Comparison of ENCODE assay signal across 8 cellular contexts in genomic region chr11:36431429-36432092, GRCh38.
DNase-seq lines count a peak whose midpoint lies in the region; ATAC-seq, FAIRE-seq and TF ChIP-seq lines count a peak whose summit lies in the region.

No MANE protein-coding gene starts in this region.

- DNase-seq in AG08396 (ENCODE audit: low spot score) (peak; percentile 91), hepatic stellate cell (ENCODE audit: low spot score) (peak; percentile 92), NCI-H446 treated with DMSO at 0.1 percent for 48 hours (lab: John Stamatoyannopoulos, UW) (no peak), GDM1 (lab: John Stamatoyannopoulos, UW) (no peak), GM12891 (ENCODE audit: insufficient read length, low spot score) (no peak)
- peak; percentile 52 to 71 for DNase-seq in activated T-cell treated with anti-CD3 and anti-CD28 coated beads, Interleukin-2, amount 50 U/mL, for 48 hours
- DNase-seq in stimulated activated CD8-positive, alpha-beta memory T cell treated with anti-CD3 and anti-CD28 coated beads, Interleukin-7, amount 100 ng/mL, for 48 hours (ENCODE audit: extremely low read depth in 1 of 2, low read depth in 1 of 2): peak; percentile 34 to 48

- no peak for TF ChIP-seq POLR2A in GM12891 (IDR thresholded peaks at IDR 0.05; ENCODE audit: low read depth, low read length)

- no peak for FAIRE-seq in GM12891 (lab: Jason Lieb, UNC)

- peak; percentile 90 for ATAC-seq in HG02870 (IDR thresholded peaks at IDR 0.05; ENCODE audit: unreplicated experiment)

TF ChIP-seq in GM12891, 5 proteins besides CTCF, POLR2A, EP300 and RAD21:
- TF ChIP-seq SPI1 (IDR thresholded peaks at IDR 0.05; ENCODE audit: low read depth, low read length): no peak
- no peak for TF ChIP-seq POU2F2 (IDR thresholded peaks at IDR 0.05; ENCODE audit: low read depth, low read length)
- TF ChIP-seq PAX5 (IDR thresholded peaks at IDR 0.05; ENCODE audit: insufficient read depth, low read length, severe bottlenecking): no peak
- no peak for TF ChIP-seq TAF1 (IDR thresholded peaks at IDR 0.05; ENCODE audit: low read depth, low read length)
- TF ChIP-seq POLR2AphosphoS5 (IDR thresholded peaks at IDR 0.05; ENCODE audit: low read depth, low read length): no peak

Comparison
In these comparisons a context has a peak if more than half of its experiments do, and no peak if none do; other contexts are left out.
1. DNase-seq: peak in AG08396 (single experiment), activated T-cell treated with anti-CD3 and anti-CD28 coated beads, Interleukin-2, amount 50 U/mL, for 48 hours (2 of 2), hepatic stellate cell (single experiment) and stimulated activated CD8-positive, alpha-beta memory T cell treated with anti-CD3 and anti-CD28 coated beads, Interleukin-7, amount 100 ng/mL, for 48 hours (2 of 2); none in NCI-H446 treated with DMSO at 0.1 percent for 48 hours (single experiment), GDM1 (single experiment) and GM12891 (single experiment).